Comparison of ENCODE assay signal across 8 cellular contexts in the genomic region with DNA sequence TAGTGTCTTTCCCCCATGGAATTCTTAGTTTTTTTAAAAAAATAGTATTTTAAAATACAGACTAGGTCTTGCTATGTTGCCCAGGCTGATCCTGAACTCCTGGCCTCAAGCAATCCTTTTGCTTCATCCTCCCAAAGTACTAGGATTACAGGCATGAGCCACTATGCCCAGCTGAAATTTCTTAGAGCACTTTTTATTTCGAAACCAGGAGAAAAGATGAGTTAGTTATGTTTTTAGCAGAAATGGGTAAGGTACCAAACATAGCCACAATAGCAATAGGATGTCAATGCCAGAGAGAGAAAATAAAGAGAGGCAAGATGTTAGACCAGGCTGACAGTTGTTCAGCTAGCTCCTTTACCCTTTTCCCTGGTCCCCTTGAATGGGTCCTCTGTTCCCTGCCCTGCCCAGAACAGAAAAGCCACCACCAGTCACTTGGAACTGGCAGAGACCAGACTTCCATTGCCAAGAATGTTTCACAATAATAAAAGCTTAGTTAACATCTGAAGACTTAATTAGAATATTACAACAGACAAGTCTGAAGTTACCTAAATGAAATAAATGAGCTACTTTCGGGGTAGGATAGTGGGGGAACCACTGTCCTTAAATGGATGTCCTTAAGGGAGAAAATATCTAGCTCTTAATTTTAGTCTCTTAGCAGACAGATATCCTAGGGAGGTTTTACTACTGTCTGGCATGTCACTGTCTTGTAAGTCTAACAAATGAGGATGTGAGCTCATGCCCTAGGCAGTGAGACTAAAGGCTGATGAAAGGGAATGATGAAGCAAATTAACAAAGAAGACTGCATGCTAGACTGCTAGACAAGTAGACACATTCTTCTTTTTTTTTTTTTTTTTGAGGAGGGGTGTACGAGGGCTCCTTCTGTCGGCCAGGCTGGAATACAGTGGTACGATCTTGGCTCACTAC. TPM values are rescaled to one million over a fixed set of nuclear protein-coding genes. Genes with fewer than 3 reads are reported as not detected.
DNase-seq lines count a peak whose midpoint lies in the region; ATAC-seq lines count a peak whose summit lies in the region.

No MANE protein-coding gene starts in this region.

- peak overlapping the region; percentile 64 for H3K27ac Mint-ChIP-seq in memory B cell

- H3K36me3 Mint-ChIP-seq in memory B cell: no peaks in the 10 kb centered on the region

- peaks cover 2% of the 10 kb centered on the region for H3K4me1 Mint-ChIP-seq in memory B cell

- H3K4me3 Mint-ChIP-seq in memory B cell: no peak overlapping the region

- ATAC-seq in memory B cell (ENCODE audit: low read depth) (no peak), GM21619 (IDR thresholded peaks at IDR 0.05; ENCODE audit: unreplicated experiment) (no peak)

- no peaks in the 10 kb centered on the region for H3K27me3 Mint-ChIP-seq in memory B cell

- no peaks in the 10 kb centered on the region for H3K9me3 Mint-ChIP-seq in memory B cell

- DNase-seq in A172 (ENCODE audit: low spot score) (peak; percentile 66), MV-4-11 (lab: John Stamatoyannopoulos, UW) (peak; percentile 80), cerebellar cortex (ENCODE audit: low spot score) (peak; percentile 22), memory B cell (ENCODE audit: low spot score in 2 of 2) (no peak), mucosa of gallbladder (ENCODE audit: low spot score) (no peak)
- no peak for DNase-seq in activated CD4-positive, CD25-positive, alpha-beta regulatory T cell (lab: John Stamatoyannopoulos, UW)
- no peak for DNase-seq in stimulated activated CD4-positive, alpha-beta T cell treated with anti-CD3 and anti-CD28 coated beads, Interleukin-2, amount 100 ng/mL, for 48 hours

RNA-seq across cellular contexts. Expression of a gene that starts 54.2 kb away (rescaled TPM):
- 71.3 and 76.0 TPM in 2 replicates for total RNA-seq in A172 (2014; rRNA removed; shearing (Covaris generic))
- 13.0 TPM for total RNA-seq in mucosa of gallbladder

Comparison
In these comparisons a context has a peak if more than half of its experiments do, and no peak if none do; other contexts are left out.
1. DNase-seq: peak in A172 (single experiment), MV-4-11 (single experiment) and cerebellar cortex (single experiment); none in memory B cell (0 of 2), mucosa of gallbladder (single experiment), activated CD4-positive, CD25-positive, alpha-beta regulatory T cell (0 of 4) and stimulated activated CD4-positive, alpha-beta T cell treated with anti-CD3 and anti-CD28 coated beads, Interleukin-2, amount 100 ng/mL, for 48 hours (0 of 2).